ENCODE assay signal across 14 cellular contexts in the genomic region with DNA sequence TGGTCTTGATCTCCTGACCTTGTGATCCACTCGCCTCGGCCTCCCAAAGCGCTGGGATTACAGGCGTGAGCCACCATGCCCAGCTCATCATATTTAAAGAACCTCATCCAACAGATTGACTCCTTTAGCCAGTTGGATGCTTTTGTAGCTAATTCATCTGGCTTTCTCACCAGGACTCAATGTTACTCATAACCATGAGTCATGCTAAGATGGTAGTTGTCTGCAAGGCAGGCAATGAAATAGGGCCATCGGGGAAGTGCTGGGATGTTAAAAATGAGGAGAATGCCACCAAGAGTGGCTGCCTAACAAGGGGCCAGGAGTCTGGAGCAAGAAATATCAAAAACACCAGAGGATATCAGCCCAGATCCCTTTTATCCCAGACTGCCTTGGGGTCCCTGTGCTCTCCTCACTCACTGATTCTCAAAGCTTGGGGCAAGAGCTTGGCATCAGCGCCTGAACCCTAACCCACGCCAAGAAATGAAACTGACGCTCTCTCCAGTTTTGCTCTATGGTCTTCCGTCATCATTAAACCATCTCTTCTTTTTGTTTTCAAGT. TPM values are rescaled to one million over a fixed set of nuclear protein-coding genes. Genes with fewer than 3 reads are reported as not detected.
DNase-seq lines count a peak whose midpoint lies in the region; ATAC-seq, FAIRE-seq and TF ChIP-seq lines count a peak whose summit lies in the region.
"Had no signal": no experiment of that assay in that cellular context is flagged by ENCODE, and none has a peak within 500 bp of the region (broad histone marks: within the 10 kb centered on the region; RNA-seq: fewer than 3 reads in every experiment).

No MANE protein-coding gene starts in this region.

- H3K27ac ChIP-seq in A549 (0 out of 6 replicates have a peak overlapping the region, but pooled peaks of 1 of the 2 experiments have one; percentile 32), left ventricle myocardium inferior (replicated peaks) (no peak overlapping the region), transverse colon (no peak overlapping the region)
- H3K27ac ChIP-seq: HL-60, testis had no signal

- H3K9me3 ChIP-seq in A549: no peaks in the 10 kb centered on the region
- no peaks in the 10 kb centered on the region for H3K9me3 ChIP-seq in adipocyte (ENCODE audit: control insufficient read depth, low read length)
- no peaks in the 10 kb centered on the region for H3K9me3 ChIP-seq in left ventricle myocardium inferior (replicated peaks)
- H3K9me3 ChIP-seq in transverse colon: no peaks in the 10 kb centered on the region
- H3K9me3 ChIP-seq: testis had no signal

- CTCF ChIA-PET in A549 (lab: Yijun Ruan, JAX): interaction anchor here (0.5 to 2.0 kb wide), 4 partner anchors 15 to 679 kb away, joined by 3 to 10 read pairs (median 4); no protein-coding TSS in a partner anchor

- in situ Hi-C loops in transverse colon (cut with MboI; ENCODE audit: low pct_ligation_motif_present in 1 of 4, low pct_unique_long_range_greater_than_20kb in 1 of 4, low sequenced_read_pairs in 3 of 4): no loop called here

- TF ChIP-seq RAD21 in A549 (conservative IDR thresholded peaks at IDR 0.05 in 1 of 2, IDR thresholded peaks at IDR 0.05 in 1 of 2): no peak

- DNase-seq in A549 (ENCODE audit: low read depth in 1 of 2, low spot score in 1 of 2): peak; percentile 40 to 53
- DNase-seq in HPDE6-E6E7 (ENCODE audit: extremely low spot score): peak; percentile 62
- peak; percentile 44 for DNase-seq in adipocyte (ENCODE audit: low read depth)
- peak; percentile 21 for DNase-seq in glomerular visceral epithelial cell (ENCODE audit: extremely low spot score)
- no peak for DNase-seq in stimulated activated CD4-positive, alpha-beta T cell treated with anti-CD3 and anti-CD28 coated beads, Interleukin-2, amount 100 ng/mL, for 48 hours
- DNase-seq in left ventricle myocardium inferior: no peak
- no peak for DNase-seq in transverse colon
- no peak for DNase-seq in activated CD4-positive, CD25-positive, alpha-beta regulatory T cell treated with anti-CD3 and anti-CD28 coated beads, Interleukin-2, amount 50 U/mL, for 72 hours
- DNase-seq: activated T-cell treated with anti-CD3 and anti-CD28 coated beads, Interleukin-2, amount 50 U/mL, for 1 hour; NCI-H1048; NCI-H69; testis had no signal

- no peak for TF ChIP-seq EP300 in A549 (IDR thresholded peaks at IDR 0.05)
- no peak for TF ChIP-seq EP300 in transverse colon (IDR thresholded peaks at IDR 0.05; ENCODE audit: low read depth)

- H3K4me3 ChIP-seq in A549 (no peak overlapping the region), adipocyte (ENCODE audit: low read length) (no peak overlapping the region), left ventricle myocardium inferior (no peak overlapping the region), transverse colon (no peak overlapping the region)
- H3K4me3 ChIP-seq: testis had no signal

- H3K9ac ChIP-seq in adipocyte (ENCODE audit: low read length): no peak overlapping the region

- TF ChIP-seq POLR2A in A549 (IDR thresholded peaks at IDR 0.05; ENCODE audit: low read length) (no peak), transverse colon (IDR thresholded peaks at IDR 0.05) (no peak)

- WGBS in A549 (ENCODE audit: missing lambda C conversion rate): 51% methylated on average over 9 of the region's 9 CpGs
- 93 to 98% methylated on average over 4 to 9 of the region's 9 CpGs for WGBS in transverse colon (ENCODE audit: low coverage in 1 of 2), 2 donors

- 0 out of 3 replicates have a peak overlapping the region, but pooled peaks have one; percentile 10 for H3K4me2 ChIP-seq in A549

- TF ChIP-seq CTCF in A549 (IDR thresholded peaks at IDR 0.05): no peak
- no peak for TF ChIP-seq CTCF in left ventricle myocardium inferior (IDR thresholded peaks at IDR 0.05; ENCODE audit: borderline replicate concordance)
- TF ChIP-seq CTCF in transverse colon (IDR thresholded peaks at IDR 0.05): no peak

- POLR2A ChIA-PET in A549 (lab: Yijun Ruan, JAX): no interaction called here

- H3K27me3 ChIP-seq in adipocyte (replicated peaks; ENCODE audit: control insufficient read depth, insufficient read depth, low read length) (no peaks in the 10 kb centered on the region), left ventricle myocardium inferior (ENCODE audit: low read depth) (no peaks in the 10 kb centered on the region), transverse colon (peaks cover 4% of the 10 kb centered on the region)
- H3K27me3 ChIP-seq: testis had no signal

- H3K4me1 ChIP-seq in A549 (peaks cover 7% of the 10 kb centered on the region; the same call in 2 of the 3 replicates), adipocyte (ENCODE audit: control insufficient read depth, insufficient read depth, low read length) (peaks cover 13% of the 10 kb centered on the region), left ventricle myocardium inferior (peaks cover 9% of the 10 kb centered on the region), transverse colon (no peaks in the 10 kb centered on the region)
- H3K4me1 ChIP-seq: testis had no signal

- H3K36me3 ChIP-seq in adipocyte (ENCODE audit: control insufficient read depth, insufficient read depth, low read length, severe bottlenecking) (no peaks in the 10 kb centered on the region), left ventricle myocardium inferior (no peaks in the 10 kb centered on the region), transverse colon (no peaks in the 10 kb centered on the region)

- peak; percentile 74 to 80 for ATAC-seq in A549

- no peak for FAIRE-seq in A549 (lab: Jason Lieb, UNC)
- FAIRE-seq: GM18507 had no signal

- intact Hi-C loops in left ventricle myocardium inferior (cut with micrococcal nuclease) (no loop called here), transverse colon (cut with DNase I; ENCODE audit: low total_unique reads) (no loop called here)

TF ChIP-seq in A549, 52 proteins besides CTCF, POLR2A, EP300 and RAD21:
- TF ChIP-seq FOSB (CRISPR knock-in tag; IDR thresholded peaks at IDR 0.05) (no peak), RCOR1 (IDR thresholded peaks at IDR 0.05; ENCODE audit: low read depth, low read length) (no peak), EHMT2 (IDR thresholded peaks at IDR 0.05; ENCODE audit: low read depth) (no peak), CEBPB (IDR thresholded peaks at IDR 0.05) (no peak), MAFK (IDR thresholded peaks at IDR 0.05; ENCODE audit: partially characterized antibody) (peak; percentile 29), FOSL2 (IDR thresholded peaks at IDR 0.05) (peak; percentile 44; the same call in 1 of the 2 replicates), FOSL2 (CRISPR knock-in tag; IDR thresholded peaks at IDR 0.05) (peak; percentile 79)
- TF ChIP-seq, protein P1, sequence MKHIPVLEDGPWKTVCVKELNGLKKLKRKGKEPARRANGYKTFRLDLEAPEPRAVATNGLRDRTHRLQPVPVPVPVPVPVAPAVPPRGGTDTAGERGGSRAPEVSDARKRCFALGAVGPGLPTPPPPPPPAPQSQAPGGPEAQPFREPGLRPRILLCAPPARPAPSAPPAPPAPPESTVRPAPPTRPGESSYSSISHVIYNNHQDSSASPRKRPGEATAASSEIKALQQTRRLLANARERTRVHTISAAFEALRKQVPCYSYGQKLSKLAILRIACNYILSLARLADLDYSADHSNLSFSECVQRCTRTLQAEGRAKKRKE (CRISPR knock-in tag; IDR thresholded peaks at IDR 0.05; ENCODE audit: low read depth): no peak

RNA-seq across cellular contexts. Expression of gene PCOLCE2, which starts 7.4 kb away (rescaled TPM):
- 36.3 and 43.9 TPM in 2 replicates for polyA plus RNA-seq in A549 (2011; rRNA removed)
- polyA plus RNA-seq in A549 (2012; cell fraction: cytosol; rRNA removed): 19.7 and 22.4 TPM in 2 replicates
- polyA plus RNA-seq in A549 (2012; cell fraction: nucleus; rRNA removed): 19.4 and 26.5 TPM in 2 replicates
- polyA plus RNA-seq in A549 (2017; fragmentation: RNase III; extraction: RNeasy Plus Mini Kit Qiagen cat#74134 plus additional on column Dnase treatment): 38.5 to 41.6 TPM (median 41.0 TPM) in 3 replicates
- 25.7 and 29.3 TPM in 2 replicates for polyA minus RNA-seq in A549 (2011; rRNA and poly(A)+ RNA removed)
- 74.3 TPM for total RNA-seq in left ventricle myocardium inferior
- total RNA-seq in transverse colon: 1 to 10 TPM in 3 of 4 donors, not detected in 1; 5.2 to 9.1 (median 6.0) TPM

Comparison
In these comparisons a context has a peak if more than half of its experiments do, and no peak if none do; other contexts are left out.
1. DNase-seq: peak in A549 (2 of 2), HPDE6-E6E7 (single experiment), adipocyte (single experiment) and glomerular visceral epithelial cell (single experiment); none in stimulated activated CD4-positive, alpha-beta T cell treated with anti-CD3 and anti-CD28 coated beads, Interleukin-2, amount 100 ng/mL, for 48 hours (0 of 2), left ventricle myocardium inferior (single experiment), transverse colon (single experiment) and activated CD4-positive, CD25-positive, alpha-beta regulatory T cell treated with anti-CD3 and anti-CD28 coated beads, Interleukin-2, amount 50 U/mL, for 72 hours (single experiment).